In genomic region chr1:115069186-115069585, GRCh38 we compare ENCODE assay signal across 17 cellular contexts. TPM values are rescaled to one million over a fixed set of nuclear protein-coding genes. Genes with fewer than 3 reads are reported as not detected.
DNase-seq lines count a peak whose midpoint lies in the region; ATAC-seq and TF ChIP-seq lines count a peak whose summit lies in the region.
"Had no signal": no experiment of that assay in that cellular context is flagged by ENCODE, and none has a peak within 500 bp of the region (broad histone marks: within the 10 kb centered on the region; RNA-seq: fewer than 3 reads in every experiment).

No MANE protein-coding gene starts in this region.

- intact Hi-C loops in transverse colon (cut with DNase I; ENCODE audit: low total_unique reads), result no loop called here
- intact Hi-C loops in adrenal gland (cut with DNase I), result no loop called here

- TF ChIP-seq EP300 in transverse colon (IDR thresholded peaks at IDR 0.05; ENCODE audit: low read depth), result no peak

- DNase-seq in HS-27A (ENCODE audit: low read depth) (peak; percentile 86), iris pigment epithelial cell (ENCODE audit: low read depth) (peak; percentile 38), transverse colon (no peak), adrenal gland (no peak)
- DNase-seq in stimulated activated CD4-positive, alpha-beta T cell treated with anti-CD3 and anti-CD28 coated beads, Interleukin-2, amount 100 ng/mL, for 48 hours, result no peak
- DNase-seq: activated CD4-positive, alpha-beta T cell treated with anti-CD3 and anti-CD28 coated beads, Interleukin-2, amount 50 U/mL, for 4 hours; DMS153; endodermal cell; immature natural killer cell; KBM-7; stimulated activated CD4-positive, alpha-beta T cell treated with anti-CD3 and anti-CD28 coated beads, Interleukin-2, amount 100 ng/mL, for 24 hours had no signal

- no peaks in the 10 kb centered on the region for H3K9me3 Mint-ChIP-seq in activated T-helper 17 cell treated with anti-CD3 and anti-CD28 coated beads, Interleukin-2, amount 50 U/mL, for 72 hours
- H3K9me3 Mint-ChIP-seq: activated naive CD4-positive, alpha-beta T cell treated with anti-CD3 and anti-CD28 coated beads, Interleukin-2, amount 50 U/mL, for 72 hours; endodermal cell; immature natural killer cell had no signal

- H3K27me3 ChIP-seq in transverse colon, result no peaks in the 10 kb centered on the region
- H3K27me3 ChIP-seq in adrenal gland, result no peaks in the 10 kb centered on the region

- peaks cover 4 to 45% (median 22%) of the 10 kb centered on the region in 4 donors for H3K4me1 ChIP-seq in transverse colon
- no peaks in the 10 kb centered on the region for H3K4me1 ChIP-seq in adrenal gland (replicated peaks in 1 of 2)

- H3K27me3 Mint-ChIP-seq in activated T-helper 17 cell treated with anti-CD3 and anti-CD28 coated beads, Interleukin-2, amount 50 U/mL, for 72 hours, result no peaks in the 10 kb centered on the region

- H3K9me3 ChIP-seq in transverse colon (no peaks in the 10 kb centered on the region), adrenal gland (replicated peaks in 1 of 3) (no peaks in the 10 kb centered on the region)

- no peaks in the 10 kb centered on the region for H3K36me3 ChIP-seq in transverse colon
- H3K36me3 ChIP-seq in adrenal gland (replicated peaks in 1 of 2), result no peaks in the 10 kb centered on the region

- in situ Hi-C loops in transverse colon (cut with MboI; ENCODE audit: low pct_ligation_motif_present in 1 of 4, low pct_unique_long_range_greater_than_20kb in 1 of 4, low sequenced_read_pairs in 3 of 4), result no loop called here

- peaks cover 36% of the 10 kb centered on the region for H3K4me1 Mint-ChIP-seq in activated T-helper 17 cell treated with anti-CD3 and anti-CD28 coated beads, Interleukin-2, amount 50 U/mL, for 72 hours
- H3K4me1 Mint-ChIP-seq: endodermal cell had no signal

- no peaks in the 10 kb centered on the region for H3K36me3 Mint-ChIP-seq in activated T-helper 17 cell treated with anti-CD3 and anti-CD28 coated beads, Interleukin-2, amount 50 U/mL, for 72 hours (ENCODE audit: low read depth)
- H3K36me3 Mint-ChIP-seq: activated naive CD4-positive, alpha-beta T cell treated with anti-CD3 and anti-CD28 coated beads, Interleukin-2, amount 50 U/mL, for 72 hours had no signal

- TF ChIP-seq POLR2A in transverse colon (IDR thresholded peaks at IDR 0.05) (no peak), adrenal gland (IDR thresholded peaks at IDR 0.05) (no peak)

- TF ChIP-seq CTCF in transverse colon (IDR thresholded peaks at IDR 0.05) (no peak), adrenal gland (IDR thresholded peaks at IDR 0.05) (no peak)

- WGBS in transverse colon (ENCODE audit: low coverage in 1 of 2), 2 donors, result 47% methylated on average over 6 of the region's 6 CpGs; no CpG with 5 or more reads in 1 of the 2 donors
- WGBS in adrenal gland, 4 donors, result 58 to 81% (median 67%) methylated on average over 4 to 6 of the region's 6 CpGs

- H3K27ac Mint-ChIP-seq in activated T-helper 17 cell treated with anti-CD3 and anti-CD28 coated beads, Interleukin-2, amount 50 U/mL, for 72 hours, result peak overlapping the region; percentile 30
- H3K27ac Mint-ChIP-seq: activated naive CD4-positive, alpha-beta T cell treated with anti-CD3 and anti-CD28 coated beads, Interleukin-2, amount 50 U/mL, for 72 hours; endodermal cell had no signal

- H3K27ac ChIP-seq in transverse colon, result peak overlapping the region; percentile 66 to 82 (median 74)
- H3K27ac ChIP-seq in adrenal gland, result no peak overlapping the region
- H3K27ac ChIP-seq: SK-N-MC had no signal

- H3K4me3 Mint-ChIP-seq in activated T-helper 17 cell treated with anti-CD3 and anti-CD28 coated beads, Interleukin-2, amount 50 U/mL, for 72 hours, result no peak overlapping the region
- H3K4me3 Mint-ChIP-seq: endodermal cell, immature natural killer cell had no signal

- no peak overlapping the region for H3K4me3 ChIP-seq in transverse colon
- H3K4me3 ChIP-seq in adrenal gland, result no peak overlapping the region
- H3K4me3 ChIP-seq: SK-N-MC had no signal

- no peak for ATAC-seq in activated T-helper 17 cell treated with anti-CD3 and anti-CD28 coated beads, Interleukin-2, amount 50 U/mL, for 72 hours (replicated peaks)
- ATAC-seq in GM21529 (IDR thresholded peaks at IDR 0.05; ENCODE audit: unreplicated experiment) (no peak), HG03196 (IDR thresholded peaks at IDR 0.05; ENCODE audit: unreplicated experiment) (no peak)
- ATAC-seq: activated naive CD4-positive, alpha-beta T cell treated with anti-CD3 and anti-CD28 coated beads, Interleukin-2, amount 50 U/mL, for 72 hours had no signal

RNA-seq across cellular contexts. Expression of gene TSPAN2, which starts 20.1 kb away (rescaled TPM):
- 1 to 10 TPM in 1 of 2 donors, under 1 TPM in 1; 0.95 to 2.5 TPM for total RNA-seq in activated T-helper 17 cell treated with anti-CD3 and anti-CD28 coated beads, Interleukin-2, amount 50 U/mL, for 72 hours
- total RNA-seq in transverse colon (10 to 100 TPM; 10.8 to 16.4 (median 11.7) TPM), adrenal gland (1 to 10 TPM in 1 of 8 donors, under 1 TPM in 7; 0.28 to 1.4 (median 0.71) TPM)
- 1 to 10 TPM in 1 of 3 donors, under 1 TPM in 2; 0.38 to 1.5 (median 0.56) TPM for polyA plus RNA-seq in adrenal gland

RNA-seq across cellular contexts. Expression of gene TSHB, which starts 39.6 kb away (rescaled TPM):
- not detected for total RNA-seq in activated T-helper 17 cell treated with anti-CD3 and anti-CD28 coated beads, Interleukin-2, amount 50 U/mL, for 72 hours
- total RNA-seq in transverse colon (not detected), adrenal gland (not detected)
- polyA plus RNA-seq in adrenal gland, result not detected
- total RNA-seq: activated naive CD4-positive, alpha-beta T cell treated with anti-CD3 and anti-CD28 coated beads, Interleukin-2, amount 50 U/mL, for 72 hours; endodermal cell; subcutaneous adipose tissue had no signal
- polyA plus RNA-seq: immature natural killer cell had no signal

Comparison
In these comparisons a context has a peak if more than half of its experiments do, and no peak if none do; other contexts are left out.
1. DNase-seq: peak in HS-27A (single experiment) and iris pigment epithelial cell (single experiment); none in transverse colon (single experiment), stimulated activated CD4-positive, alpha-beta T cell treated with anti-CD3 and anti-CD28 coated beads, Interleukin-2, amount 100 ng/mL, for 48 hours (0 of 2) and adrenal gland (0 of 7).
2. H3K27ac ChIP-seq: peak in transverse colon (4 of 4); none in adrenal gland (0 of 5).